13 cellular contexts compared by ENCODE assay signal in genomic region chr22:49371325-49372110, GRCh38.
"Had no signal": no experiment of that assay in that cellular context is flagged by ENCODE, and none has a peak within 500 bp of the region (broad histone marks: within the 10 kb centered on the region; RNA-seq: fewer than 3 reads in every experiment).

No MANE protein-coding gene starts in this region.

- H3K27ac ChIP-seq: esophagus muscularis mucosa had no signal

- H3K4me1 Mint-ChIP-seq: activated naive CD4-positive, alpha-beta T cell treated with anti-CD3 and anti-CD28 coated beads, Interleukin-2, amount 50 U/mL, for 24 hours had no signal

- H3K4me3 ChIP-seq: esophagus muscularis mucosa had no signal

- H3K9me3 ChIP-seq: esophagus muscularis mucosa had no signal

- H3K4me1 ChIP-seq: esophagus muscularis mucosa had no signal

- H3K36me3 Mint-ChIP-seq: activated naive CD4-positive, alpha-beta T cell treated with anti-CD3 and anti-CD28 coated beads, Interleukin-2, amount 50 U/mL, for 24 hours had no signal

- H3K36me3 ChIP-seq: esophagus muscularis mucosa had no signal

- H3K4me3 Mint-ChIP-seq: activated naive CD4-positive, alpha-beta T cell treated with anti-CD3 and anti-CD28 coated beads, Interleukin-2, amount 50 U/mL, for 24 hours; dendritic cell treated with granulocyte-macrophage colony-stimulating factor and Interleukin-4, amounts not matched to agents 40 ng/mL and 50 ng/mL, for 4 days; nephron progenitor cell; stimulated activated naive CD8-positive, alpha-beta T cell treated with anti-CD3 and anti-CD28 coated beads, Interleukin-15, amount 100 ng/mL, for 72 hours; T-helper 1 cell treated with Interleukin-12 subunit alpha and Interleukin-12 subunit beta and Interleukin-4 antibody, amounts not matched to agents 30 μg/mL and 1 μg/mL, for 36 hours had no signal

- H3K27ac Mint-ChIP-seq: activated naive CD4-positive, alpha-beta T cell treated with anti-CD3 and anti-CD28 coated beads, Interleukin-2, amount 50 U/mL, for 24 hours; activated T-helper 2 cell treated with anti-CD3 and anti-CD28 coated beads, Interferon-gamma antibody, Interleukin-2, Interleukin-4, amounts not matched to agents 10 μg/mL and 5 μg/mL and 100 μg/mL, durations not matched to agents 14 hours and 24 hours and 36 hours; dendritic cell treated with granulocyte-macrophage colony-stimulating factor and Interleukin-4, amounts not matched to agents 40 ng/mL and 50 ng/mL, for 4 days; nephron progenitor cell; T-helper 1 cell treated with Interleukin-12 subunit alpha and Interleukin-12 subunit beta and Interleukin-4 antibody, amounts not matched to agents 30 μg/mL and 1 μg/mL, for 36 hours had no signal

- ATAC-seq: left cardiac atrium; stimulated activated naive CD8-positive, alpha-beta T cell treated with anti-CD3 and anti-CD28 coated beads, Interleukin-15, amount 100 ng/mL, for 72 hours had no signal

- H3K9me3 Mint-ChIP-seq: activated naive CD4-positive, alpha-beta T cell treated with anti-CD3 and anti-CD28 coated beads, Interleukin-2, amount 50 U/mL, for 24 hours; activated T-helper 2 cell treated with anti-CD3 and anti-CD28 coated beads, Interferon-gamma antibody, Interleukin-2, Interleukin-4, amounts not matched to agents 10 μg/mL and 5 μg/mL and 100 μg/mL, durations not matched to agents 14 hours and 24 hours and 36 hours; dendritic cell treated with granulocyte-macrophage colony-stimulating factor and Interleukin-4, amounts not matched to agents 40 ng/mL and 50 ng/mL, for 4 days; nephron progenitor cell; stimulated activated naive CD8-positive, alpha-beta T cell treated with anti-CD3 and anti-CD28 coated beads, Interleukin-15, amount 100 ng/mL, for 72 hours; T-helper 1 cell treated with Interleukin-12 subunit alpha and Interleukin-12 subunit beta and Interleukin-4 antibody, amounts not matched to agents 30 μg/mL and 1 μg/mL, for 36 hours had no signal

- DNase-seq: central memory CD4-positive, alpha-beta T cell; glutamatergic neuron; left cardiac atrium; mesenchymal stem cell; stimulated activated CD4-positive, alpha-beta T cell treated with anti-CD3 and anti-CD28 coated beads, Interleukin-15, amount 100 ng/mL, for 24 hours; stimulated activated CD4-positive, alpha-beta T cell treated with anti-CD3 and anti-CD28 coated beads, Interleukin-4, amount 100 ng/mL, for 24 hours; stimulated activated naive CD8-positive, alpha-beta T cell treated with anti-CD3 and anti-CD28 coated beads, Interleukin-15, amount 100 ng/mL, for 72 hours had no signal
